In genomic region chr7:150784120-150784736, GRCh38 we compare ENCODE assay signal across 3 cellular contexts.
TF ChIP-seq lines count a peak whose summit lies in the region.

No MANE protein-coding gene starts in this region.

TF ChIP-seq in A549, 52 proteins besides CTCF, POLR2A, EP300 and RAD21:
- TF ChIP-seq ESRRA (IDR thresholded peaks at IDR 0.05; ENCODE audit: borderline replicate concordance, low read length) (no peak), USF2 (IDR thresholded peaks at IDR 0.05) (no peak)

TF ChIP-seq in GM23338, 12 proteins besides CTCF, POLR2A, EP300 and RAD21:
- TF ChIP-seq CREB1 (CRISPR knock-in tag; IDR thresholded peaks at IDR 0.05; ENCODE audit: low read depth) (no peak), NANOG (IDR thresholded peaks at IDR 0.05; ENCODE audit: borderline replicate concordance) (no peak), ETS1 (IDR thresholded peaks at IDR 0.05) (no peak), REST (IDR thresholded peaks at IDR 0.05; ENCODE audit: unreplicated experiment) (no peak), POLR2AphosphoS5 (IDR thresholded peaks at IDR 0.05; ENCODE audit: low read depth) (no peak), EZH2 (IDR thresholded peaks at IDR 0.05; ENCODE audit: low read depth, unreplicated experiment) (no peak), ZNF462 (CRISPR knock-in tag; IDR thresholded peaks at IDR 0.05) (no peak), STAT1 (IDR thresholded peaks at IDR 0.05; ENCODE audit: unreplicated experiment) (no peak)
TF ChIP-seq in GM23338: peak in this region for 0.

TF ChIP-seq in endothelial cell of umbilical vein, 7 proteins besides CTCF, POLR2A, EP300 and RAD21:
- TF ChIP-seq FOS (IDR thresholded peaks at IDR 0.05; ENCODE audit: borderline replicate concordance, insufficient read depth, low read length) (no peak), JUN (IDR thresholded peaks at IDR 0.05; ENCODE audit: borderline replicate concordance, insufficient read depth, insufficient read length, low read depth) (no peak), GATA2 (IDR thresholded peaks at IDR 0.05; ENCODE audit: insufficient read depth, insufficient read length, low read depth, low read length) (no peak), MAX (IDR thresholded peaks at IDR 0.05; ENCODE audit: insufficient read depth, insufficient read length) (no peak), EZH2 (IDR thresholded peaks at IDR 0.05; ENCODE audit: borderline replicate concordance, low read depth, low read length, severe bottlenecking) (no peak), MYC (IDR thresholded peaks at IDR 0.05; ENCODE audit: low read depth, low read length) (no peak), POLR2AphosphoS5 (IDR thresholded peaks at IDR 0.05; ENCODE audit: insufficient read depth, low read depth, low read length) (no peak)
